ENCODE assay signal across 1 cellular context in the genomic region with DNA sequence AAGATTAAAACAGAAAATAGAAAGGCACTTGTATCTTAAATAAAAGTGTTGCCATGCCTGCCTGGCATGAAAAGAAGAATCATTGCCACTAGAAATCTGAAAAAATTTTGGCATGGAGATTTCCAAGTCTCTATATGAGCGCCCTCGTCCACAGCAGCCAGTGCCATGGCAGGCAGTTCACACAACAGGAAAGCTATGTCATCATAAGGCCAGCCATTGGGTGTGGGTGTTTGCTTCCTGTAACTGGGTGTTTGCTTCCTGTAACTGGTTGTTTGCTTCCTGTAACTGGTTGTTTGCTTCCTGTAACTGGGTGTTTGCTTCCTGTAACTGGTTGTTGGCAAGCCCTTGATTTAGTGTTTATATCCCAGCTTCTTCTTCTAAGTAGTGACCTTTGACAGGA.
A peak's percentile ranks its signal among the peaks of the same experiment; 100 is the strongest.
TF ChIP-seq lines count a peak whose summit lies in the region.

No MANE protein-coding gene starts in this region.

TF ChIP-seq in endothelial cell of umbilical vein, 7 proteins besides CTCF, POLR2A, EP300 and RAD21:
- TF ChIP-seq GATA2 (IDR thresholded peaks at IDR 0.05; ENCODE audit: insufficient read depth, insufficient read length, low read depth, low read length), result no peak
- peak; percentile 11 for TF ChIP-seq FOS (IDR thresholded peaks at IDR 0.05; ENCODE audit: borderline replicate concordance, insufficient read depth, low read length)
TF ChIP-seq in endothelial cell of umbilical vein: peak in this region for 1.
